Comparison of ENCODE assay signal across 19 cellular contexts in genomic region chr11:76748931-76749330, GRCh38. TPM values are rescaled to one million over a fixed set of nuclear protein-coding genes. Genes with fewer than 3 reads are reported as not detected.
"Had no signal": no experiment of that assay in that cellular context is flagged by ENCODE, and none has a peak within 500 bp of the region (broad histone marks: within the 10 kb centered on the region; RNA-seq: fewer than 3 reads in every experiment).

No MANE protein-coding gene starts in this region.

- H3K27me3 ChIP-seq: hepatocyte, right lobe of liver, testis, transverse colon had no signal

- H3K27ac ChIP-seq: parathyroid adenoma, prostate gland, right lobe of liver had no signal

- DNase-seq: effector memory CD4-positive, alpha-beta T cell; foreskin fibroblast; head of caudate nucleus; kidney; left cardiac atrium; mesendoderm; naive thymus-derived CD8-positive, alpha-beta T cell; occipital lobe; right lobe of liver; stimulated activated CD4-positive, alpha-beta T cell treated with anti-CD3 and anti-CD28 coated beads, Interleukin-2, amount 100 ng/mL, for 24 hours; stimulated activated CD4-positive, alpha-beta T cell treated with anti-CD3 and anti-CD28 coated beads, Interleukin-4, amount 100 ng/mL, for 4 hours; stimulated activated naive B cell treated with anti-CD40 and anti-IgM and Interleukin-4, amounts not matched to agents 10 μg/mL and 1 μg/mL and 100 μg/mL, for 72 hours; stimulated activated naive CD8-positive, alpha-beta T cell treated with anti-CD3 and anti-CD28 coated beads, Interleukin-15, amount 100 ng/mL, for 72 hours; testis; transverse colon had no signal

- H3K4me1 ChIP-seq: prostate gland, right lobe of liver had no signal

- H3K9me3 ChIP-seq: prostate gland, right lobe of liver, testis, transverse colon had no signal

- H3K4me3 ChIP-seq: hepatocyte, prostate gland, right lobe of liver, testis, transverse colon had no signal

- H3K36me3 ChIP-seq: prostate gland, right lobe of liver, transverse colon had no signal

- ATAC-seq: esophagus mucosa; left cardiac atrium; naive thymus-derived CD8-positive, alpha-beta T cell; right lobe of liver; stimulated activated naive B cell treated with anti-CD40 and anti-IgM and Interleukin-4, amounts not matched to agents 10 μg/mL and 1 μg/mL and 100 μg/mL, for 72 hours; stimulated activated naive CD8-positive, alpha-beta T cell treated with anti-CD3 and anti-CD28 coated beads, Interleukin-15, amount 100 ng/mL, for 72 hours had no signal

RNA-seq across cellular contexts. Expression of gene TSKU, which starts 34.2 kb away (rescaled TPM):
- total RNA-seq: naive thymus-derived CD8-positive, alpha-beta T cell had no signal
